ENCODE assay signal across 23 cellular contexts in genomic region chr20:10580700-10581099, GRCh38.
"Had no signal": no experiment of that assay in that cellular context is flagged by ENCODE, and none has a peak within 500 bp of the region (broad histone marks: within the 10 kb centered on the region; RNA-seq: fewer than 3 reads in every experiment).

No MANE protein-coding gene starts in this region.

- H3K36me3 ChIP-seq: adrenal gland, esophagus squamous epithelium, left ventricle myocardium inferior, neutrophil, ovary, right lobe of liver, stomach, tibial artery had no signal

- ATAC-seq: body of pancreas; right lobe of liver; stimulated activated effector memory CD8-positive, alpha-beta T cell treated with anti-CD3 and anti-CD28 coated beads, Interleukin-12 subunit alpha, Interleukin-12 subunit beta, amount 100 ng/mL, for 72 hours had no signal

- H3K9me3 ChIP-seq: adrenal gland, body of pancreas, esophagus squamous epithelium, left ventricle myocardium inferior, neutrophil, ovary, right lobe of liver, stomach, tibial artery had no signal

- H3K4me3 ChIP-seq: adrenal gland, body of pancreas, esophagus squamous epithelium, left ventricle myocardium inferior, lung, ovary, right lobe of liver, skin epidermis, stomach, tibial artery had no signal

- H3K27me3 ChIP-seq: adrenal gland, body of pancreas, esophagus squamous epithelium, neutrophil, ovary, right lobe of liver, stomach, tibial artery had no signal

- H3K27ac ChIP-seq: adrenal gland, body of pancreas, esophagus squamous epithelium, left ventricle myocardium inferior, neutrophil, ovary, right lobe of liver, stomach, tibial artery had no signal

- H3K4me1 ChIP-seq: adrenal gland, body of pancreas, left ventricle myocardium inferior, right lobe of liver had no signal

- DNase-seq: activated CD4-positive, alpha-beta T cell treated with anti-CD3 and anti-CD28 coated beads for 4 hours; activated CD4-positive, alpha-beta T cell treated with anti-CD3 and anti-CD28 coated beads, Interleukin-2, amount 50 U/mL, for 48 hours; activated CD8-positive, alpha-beta memory T cell treated with anti-CD3 and anti-CD28 coated beads for 24 hours; activated effector memory CD4-positive, alpha-beta T cell treated with anti-CD3 and anti-CD28 coated beads, Interleukin-2, amount 50 U/mL, for 16 hours; activated naive CD4-positive, alpha-beta T cell treated with anti-CD3 and anti-CD28 coated beads for 36 hours; activated naive CD8-positive, alpha-beta T cell treated with anti-CD3 and anti-CD28 coated beads for 36 hours; adrenal gland; aorta; body of pancreas; cortex of kidney; esophagus squamous epithelium; left ventricle myocardium inferior; naive B cell; nephron progenitor cell; ovary; right lobe of liver; stimulated activated CD4-positive, alpha-beta T cell treated with anti-CD3 and anti-CD28 coated beads, Interleukin-4, amount 100 ng/mL, for 24 hours; stomach; tibial artery had no signal
